In genomic region chrX:104564335-104564734, GRCh38 we compare ENCODE assay signal across 8 cellular contexts. TPM values are rescaled to one million over a fixed set of nuclear protein-coding genes. Genes with fewer than 3 reads are reported as not detected.
"Had no signal": no experiment of that assay in that cellular context is flagged by ENCODE, and none has a peak within 500 bp of the region (broad histone marks: within the 10 kb centered on the region; RNA-seq: fewer than 3 reads in every experiment).

No MANE protein-coding gene starts in this region.

- H3K27ac Mint-ChIP-seq: IgD-negative memory B cell had no signal

- H3K4me3 Mint-ChIP-seq: IgD-negative memory B cell had no signal

- DNase-seq: IMR-90, KBM-7, KG1 had no signal

- H3K9me3 Mint-ChIP-seq: IgD-negative memory B cell had no signal

- H3K36me3 Mint-ChIP-seq: IgD-negative memory B cell had no signal

RNA-seq across cellular contexts. Expression of gene IL1RAPL2, which starts 1.7 kb away (rescaled TPM):
- total RNA-seq: HepG2, HT-29, HT1080, IMR-90, K562 had no signal
